In genomic region chr1:151056574-151056973, GRCh38 we compare ENCODE assay signal across 8 cellular contexts. TPM values are rescaled to one million over a fixed set of nuclear protein-coding genes. Genes with fewer than 3 reads are reported as not detected.
DNase-seq lines count a peak whose midpoint lies in the region; ATAC-seq and TF ChIP-seq lines count a peak whose summit lies in the region.

No MANE protein-coding gene starts in this region.

- peak overlapping the region; percentile 93 for H3K4me3 Mint-ChIP-seq in activated CD4-positive, alpha-beta T cell treated with anti-CD3 and anti-CD28 coated beads for 36 hours
- H3K4me3 Mint-ChIP-seq in activated naive CD4-positive, alpha-beta T cell treated with anti-CD3 and anti-CD28 coated beads, Interleukin-2, amount 50 U/mL, for 24 hours: peak overlapping the region; percentile 96

- H3K9me3 ChIP-seq in liver (ENCODE audit: control insufficient read depth in 4 of 4, low read length in 3 of 4): no peaks in the 10 kb centered on the region

- DNase-seq in activated CD4-positive, alpha-beta T cell treated with anti-CD3 and anti-CD28 coated beads for 36 hours: no peak
- DNase-seq in activated CD4-positive, alpha-beta T cell treated with anti-CD3 and anti-CD28 coated beads for 48 hours: no peak
- DNase-seq in substantia nigra (lab: John Stamatoyannopoulos, UW): no peak
- no peak for DNase-seq in germinal center (ENCODE audit: low spot score)
- DNase-seq in AG08396 (ENCODE audit: low spot score): no peak

- H3K4me3 ChIP-seq in liver (ENCODE audit: low read depth in 1 of 3, low read length in 3 of 3): no peak overlapping the region

- TF ChIP-seq RAD21 in liver (IDR thresholded peaks at IDR 0.05): no peak

- peak overlapping the region; percentile 3 to 16 for H3K9ac ChIP-seq in liver (ENCODE audit: low read depth in 1 of 2, low read length in 2 of 2)

- WGBS in liver: 66% methylated on average over 3 of the region's 3 CpGs

- ATAC-seq in activated CD4-positive, alpha-beta T cell treated with anti-CD3 and anti-CD28 coated beads for 36 hours: no peak
- ATAC-seq in GM18868 (IDR thresholded peaks at IDR 0.05; ENCODE audit: unreplicated experiment): no peak

- peaks cover 3 to 46% (median 32%) of the 10 kb centered on the region in 4 donors for H3K4me1 ChIP-seq in liver (ENCODE audit: control insufficient read depth in 4 of 4, insufficient read depth in 4 of 4, low read length in 3 of 4)

- CTCF ChIA-PET in activated CD4-positive, alpha-beta T cell treated with anti-CD3 and anti-CD28 coated beads for 36 hours (lab: Charles Lee): interaction anchor here (1.1 to 2.1 kb wide), 4 partner anchors 9 to 50 kb away, joined by 3 to 7 read pairs (median 6); partner anchors contain the start of genes C1orf56 and MINDY1

- intact Hi-C loops in activated CD4-positive, alpha-beta T cell treated with anti-CD3 and anti-CD28 coated beads for 36 hours (cut with DNase I, micrococcal nuclease): loop anchor here (2.0 to 5.0 kb wide), 2 partner anchors 32 to 494 kb away; no protein-coding TSS in a partner anchor

- no peaks in the 10 kb centered on the region for H3K27me3 ChIP-seq in liver (ENCODE audit: control insufficient read depth in 4 of 4, insufficient read depth in 4 of 4, low read length in 3 of 4)

- H3K27ac ChIP-seq in liver (ENCODE audit: low read depth in 1 of 2, low read length in 2 of 2): peak overlapping the region; percentile 36 to 94
- peak overlapping the region; percentile 44 for H3K27ac ChIP-seq in substantia nigra (ENCODE audit: low read depth, low read length, poor library complexity, severe bottlenecking)

- H3K9me3 Mint-ChIP-seq in activated CD4-positive, alpha-beta T cell treated with anti-CD3 and anti-CD28 coated beads for 36 hours (ENCODE audit: low read depth): no peaks in the 10 kb centered on the region
- H3K9me3 Mint-ChIP-seq in activated naive CD4-positive, alpha-beta T cell treated with anti-CD3 and anti-CD28 coated beads, Interleukin-2, amount 50 U/mL, for 24 hours: no peaks in the 10 kb centered on the region

- H3K36me3 Mint-ChIP-seq in activated CD4-positive, alpha-beta T cell treated with anti-CD3 and anti-CD28 coated beads for 36 hours (ENCODE audit: low read depth): peaks cover 74% of the 10 kb centered on the region
- peaks cover 13% of the 10 kb centered on the region for H3K36me3 Mint-ChIP-seq in activated naive CD4-positive, alpha-beta T cell treated with anti-CD3 and anti-CD28 coated beads, Interleukin-2, amount 50 U/mL, for 24 hours

- H3K4me1 Mint-ChIP-seq in activated CD4-positive, alpha-beta T cell treated with anti-CD3 and anti-CD28 coated beads for 36 hours: peaks cover 64% of the 10 kb centered on the region
- peaks cover 80% of the 10 kb centered on the region for H3K4me1 Mint-ChIP-seq in activated naive CD4-positive, alpha-beta T cell treated with anti-CD3 and anti-CD28 coated beads, Interleukin-2, amount 50 U/mL, for 24 hours

- POLR2A ChIA-PET in activated CD4-positive, alpha-beta T cell treated with anti-CD3 and anti-CD28 coated beads for 36 hours (lab: Charles Lee): interaction anchor here (0.5 to 1.8 kb wide), 2 partner anchors 9 to 65 kb away, joined by 4 to 5 read pairs; partner anchors contain the start of gene C1orf56

- H3K27ac Mint-ChIP-seq in activated CD4-positive, alpha-beta T cell treated with anti-CD3 and anti-CD28 coated beads for 36 hours: peak overlapping the region; percentile 98
- H3K27ac Mint-ChIP-seq in activated naive CD4-positive, alpha-beta T cell treated with anti-CD3 and anti-CD28 coated beads, Interleukin-2, amount 50 U/mL, for 24 hours: peak overlapping the region; percentile 98

- no peaks in the 10 kb centered on the region for H3K27me3 Mint-ChIP-seq in activated CD4-positive, alpha-beta T cell treated with anti-CD3 and anti-CD28 coated beads for 36 hours
- H3K27me3 Mint-ChIP-seq in activated naive CD4-positive, alpha-beta T cell treated with anti-CD3 and anti-CD28 coated beads, Interleukin-2, amount 50 U/mL, for 24 hours: no peaks in the 10 kb centered on the region

- H3K36me3 ChIP-seq in liver (ENCODE audit: control insufficient read depth in 4 of 4, insufficient read depth in 3 of 4, low read depth in 1 of 4, low read length in 3 of 4): peaks cover 4 to 43% (median 39%) of the 10 kb centered on the region in 4 donors

- no peak for TF ChIP-seq CTCF in liver (IDR thresholded peaks at IDR 0.05; ENCODE audit: low read depth, low read length, missing input control)

TF ChIP-seq in liver, 16 proteins besides CTCF, POLR2A, EP300 and RAD21:
- TF ChIP-seq SP1 (IDR thresholded peaks at IDR 0.05) (no peak), RXRA (IDR thresholded peaks at IDR 0.05) (no peak), JUND (IDR thresholded peaks at IDR 0.05) (no peak), ZBTB33 (IDR thresholded peaks at IDR 0.05) (no peak)
TF ChIP-seq in liver: peak in this region for 0.

RNA-seq across cellular contexts. Expression of gene CDC42SE1, which starts 2.8 kb away (rescaled TPM):
- 100 to 1,000 TPM in 1 of 2 experiments, 10 to 100 TPM in 1; 95.4 to 101 TPM for total RNA-seq in activated CD4-positive, alpha-beta T cell treated with anti-CD3 and anti-CD28 coated beads for 36 hours
- total RNA-seq in liver: 10 to 100 TPM; 16.7 to 28.1 TPM
- 10 to 100 TPM in 1 of 2 donors, 1 to 10 TPM in 1; 9.5 to 16.7 TPM for polyA plus RNA-seq in liver

RNA-seq across cellular contexts. Expression of gene MLLT11, which starts 3.6 kb away (rescaled TPM):
- total RNA-seq in activated CD4-positive, alpha-beta T cell treated with anti-CD3 and anti-CD28 coated beads for 36 hours: 1 to 10 TPM; 3.3 to 4.4 TPM
- under 1 TPM; 0.17 to 0.23 TPM for total RNA-seq in liver
- under 1 TPM; 0.31 to 0.64 TPM for polyA plus RNA-seq in liver

RNA-seq across cellular contexts. Expression of gene C1orf56, which starts 9.0 kb away (rescaled TPM):
- 1 to 10 TPM; 1.3 to 1.5 TPM for total RNA-seq in activated CD4-positive, alpha-beta T cell treated with anti-CD3 and anti-CD28 coated beads for 36 hours
- 1 to 10 TPM; 1.5 to 2.2 TPM for total RNA-seq in liver
- polyA plus RNA-seq in liver: 10 to 100 TPM in 1 of 2 donors, 1 to 10 TPM in 1; 4.3 to 11.2 TPM

RNA-seq across cellular contexts. Expression of gene GABPB2, which starts 14.0 kb away (rescaled TPM):
- 10 to 100 TPM; 16.6 to 19.2 TPM for total RNA-seq in activated CD4-positive, alpha-beta T cell treated with anti-CD3 and anti-CD28 coated beads for 36 hours
- 10 to 100 TPM in 1 of 2 donors, 1 to 10 TPM in 1; 7.3 to 13.3 TPM for total RNA-seq in liver
- polyA plus RNA-seq in liver: 1 to 10 TPM in 1 of 2 donors, under 1 TPM in 1; 0.94 to 1.6 TPM

RNA-seq across cellular contexts. Expression of gene BNIPL, which starts 20.2 kb away (rescaled TPM):
- 1 to 10 TPM in 1 of 2 experiments, under 1 TPM in 1; 0.98 to 1.6 TPM for total RNA-seq in activated CD4-positive, alpha-beta T cell treated with anti-CD3 and anti-CD28 coated beads for 36 hours
- under 1 TPM; 0.09 to 0.84 TPM for total RNA-seq in liver
- under 1 TPM; 0.13 to 0.15 TPM for polyA plus RNA-seq in liver
